Comparison of ENCODE assay signal across 15 cellular contexts in the genomic region with DNA sequence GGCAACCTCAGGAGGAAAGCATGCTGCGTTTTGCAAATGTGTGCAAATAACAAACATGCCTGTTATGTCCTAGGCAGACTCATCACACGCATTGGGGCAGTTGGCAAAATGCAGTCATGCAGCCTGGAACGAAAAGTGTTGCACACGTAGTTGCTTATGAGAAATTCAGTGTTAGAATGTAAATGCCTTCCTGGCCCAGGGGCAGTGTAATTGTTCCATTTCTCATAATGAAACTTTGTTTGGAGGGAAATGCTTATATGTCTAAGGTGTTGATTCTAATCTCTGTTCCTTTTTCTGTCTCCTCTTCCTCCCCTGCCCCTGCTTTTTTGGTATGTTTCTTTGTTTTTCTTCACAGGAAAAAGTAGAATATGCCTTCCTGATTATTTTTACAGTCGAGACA.
A peak's percentile ranks its signal among the peaks of the same experiment; 100 is the strongest.
DNase-seq lines count a peak whose midpoint lies in the region; ATAC-seq and TF ChIP-seq lines count a peak whose summit lies in the region.
"Had no signal": no experiment of that assay in that cellular context is flagged by ENCODE, and none has a peak within 500 bp of the region (broad histone marks: within the 10 kb centered on the region; RNA-seq: fewer than 3 reads in every experiment).

No MANE protein-coding gene starts in this region.

- H3K9me3 ChIP-seq in osteoblast (ENCODE audit: low read depth, low read length) (no peaks in the 10 kb centered on the region), prostate gland (no peaks in the 10 kb centered on the region)

- peak; percentile 47 for ATAC-seq in activated CD8-positive, alpha-beta memory T cell treated with anti-CD3 and anti-CD28 coated beads, Interleukin-2, amount 10 ng/mL, durations not matched to agents 7 days and 5 days
- ATAC-seq in GM21529 (IDR thresholded peaks at IDR 0.05; ENCODE audit: unreplicated experiment) = peak; percentile 86
- peak; percentile 62 for ATAC-seq in HG03139 (IDR thresholded peaks at IDR 0.05; ENCODE audit: unreplicated experiment)

- H4K20me1 ChIP-seq in osteoblast (ENCODE audit: insufficient read depth, low read length) = no peaks in the 10 kb centered on the region

- no peak overlapping the region for H2AFZ ChIP-seq in osteoblast (ENCODE audit: low read length)

- H3K79me2 ChIP-seq in osteoblast (ENCODE audit: insufficient read depth, low read length) = no peaks in the 10 kb centered on the region

- no peak for TF ChIP-seq POLR2A in prostate gland (IDR thresholded peaks at IDR 0.05)

- no peak overlapping the region for H3K4me3 Mint-ChIP-seq in activated CD8-positive, alpha-beta memory T cell treated with anti-CD3 and anti-CD28 coated beads, Interleukin-2, amount 10 ng/mL, durations not matched to agents 7 days and 5 days
- H3K4me3 Mint-ChIP-seq: endodermal cell; stimulated activated naive CD8-positive, alpha-beta T cell treated with anti-CD3 and anti-CD28 coated beads, Interleukin-15, Interleukin-2, amounts not matched to agents 100 ng/mL and 50 ng/mL, for 24 hours had no signal

- H3K36me3 ChIP-seq in osteoblast (ENCODE audit: insufficient read depth, low read length) (no peaks in the 10 kb centered on the region), prostate gland (no peaks in the 10 kb centered on the region)

- H3K4me3 ChIP-seq in osteoblast (ENCODE audit: insufficient read depth, low read length) (no peak overlapping the region), prostate gland (no peak overlapping the region)
- H3K4me3 ChIP-seq: skin epidermis had no signal

- peak; percentile 45 for DNase-seq in activated CD8-positive, alpha-beta memory T cell treated with anti-CD3 and anti-CD28 coated beads, Interleukin-2, amount 10 ng/mL, durations not matched to agents 7 days and 5 days
- DNase-seq in activated CD8-positive, alpha-beta memory T cell treated with anti-CD3 and anti-CD28 coated beads, Interleukin-2, amount 50 U/mL, for 4 hours = no peak
- DNase-seq in osteoblast (ENCODE audit: insufficient read length, low spot score, missing footprints) (peak; percentile 54), NCI-H774 (lab: John Stamatoyannopoulos, UW) (no peak), HPDE6-E6E7 (ENCODE audit: extremely low spot score) (no peak), prostate gland (ENCODE audit: low spot score) (no peak)
- DNase-seq: activated CD4-positive, CD25-positive, alpha-beta regulatory T cell; EL; endodermal cell; NCI-H1436 had no signal

- H3K27ac Mint-ChIP-seq in activated CD8-positive, alpha-beta memory T cell treated with anti-CD3 and anti-CD28 coated beads, Interleukin-2, amount 10 ng/mL, durations not matched to agents 7 days and 5 days = no peak overlapping the region
- H3K27ac Mint-ChIP-seq: endodermal cell; stimulated activated naive CD8-positive, alpha-beta T cell treated with anti-CD3 and anti-CD28 coated beads, Interleukin-15, Interleukin-2, amounts not matched to agents 100 ng/mL and 50 ng/mL, for 24 hours had no signal

- TF ChIP-seq CTCF in osteoblast (IDR thresholded peaks at IDR 0.05; ENCODE audit: extremely low read depth, low read depth, low read length) (no peak), prostate gland (IDR thresholded peaks at IDR 0.05) (no peak)

- CTCF ChIA-PET in activated CD8-positive, alpha-beta memory T cell treated with anti-CD3 and anti-CD28 coated beads, Interleukin-2, amount 10 ng/mL, durations not matched to agents 7 days and 5 days (lab: Charles Lee) = no interaction called here

- intact Hi-C loops in prostate gland (cut with DNase I) = no loop called here

- peaks cover 7% of the 10 kb centered on the region for H3K4me1 Mint-ChIP-seq in activated CD8-positive, alpha-beta memory T cell treated with anti-CD3 and anti-CD28 coated beads, Interleukin-2, amount 10 ng/mL, durations not matched to agents 7 days and 5 days
- H3K4me1 Mint-ChIP-seq: endodermal cell had no signal

- H3K4me2 ChIP-seq in osteoblast (ENCODE audit: insufficient read depth, low read length) = no peak overlapping the region

- H3K27me3 ChIP-seq in osteoblast (ENCODE audit: insufficient read depth, low read length) (no peaks in the 10 kb centered on the region), prostate gland (replicated peaks; ENCODE audit: insufficient read depth) (no peaks in the 10 kb centered on the region)

- H3K27me3 Mint-ChIP-seq in activated CD8-positive, alpha-beta memory T cell treated with anti-CD3 and anti-CD28 coated beads, Interleukin-2, amount 10 ng/mL, durations not matched to agents 7 days and 5 days = peaks cover 23% of the 10 kb centered on the region

- H3K27ac ChIP-seq in osteoblast (ENCODE audit: low read depth, low read length) = no peak overlapping the region
- no peak overlapping the region for H3K27ac ChIP-seq in prostate gland
- H3K27ac ChIP-seq: HL-60, skin epidermis had no signal

- H3K36me3 Mint-ChIP-seq in activated CD8-positive, alpha-beta memory T cell treated with anti-CD3 and anti-CD28 coated beads, Interleukin-2, amount 10 ng/mL, durations not matched to agents 7 days and 5 days = no peaks in the 10 kb centered on the region

- peaks cover 8% of the 10 kb centered on the region for H3K9me3 Mint-ChIP-seq in activated CD8-positive, alpha-beta memory T cell treated with anti-CD3 and anti-CD28 coated beads, Interleukin-2, amount 10 ng/mL, durations not matched to agents 7 days and 5 days (ENCODE audit: low read depth)

- H3K4me1 ChIP-seq in osteoblast (ENCODE audit: insufficient read depth, low read length) = no peaks in the 10 kb centered on the region
- H3K4me1 ChIP-seq in prostate gland (replicated peaks) = peaks cover 7% of the 10 kb centered on the region

- WGBS in prostate gland = 74% methylated on average over 5 of the region's 5 CpGs

Comparison
In these comparisons a context has a peak if more than half of its experiments do, and no peak if none do; other contexts are left out.
1. DNase-seq: peak in activated CD8-positive, alpha-beta memory T cell treated with anti-CD3 and anti-CD28 coated beads, Interleukin-2, amount 10 ng/mL, durations not matched to agents 7 days and 5 days (single experiment) and osteoblast (single experiment); none in activated CD8-positive, alpha-beta memory T cell treated with anti-CD3 and anti-CD28 coated beads, Interleukin-2, amount 50 U/mL, for 4 hours (single experiment), NCI-H774 (single experiment), HPDE6-E6E7 (single experiment) and prostate gland (single experiment).
2. Peak in every context shown above with its lines, with median percentiles within 50 percentile points of each other: ATAC-seq.